ENCODE assay signal across 21 cellular contexts in the genomic region with DNA sequence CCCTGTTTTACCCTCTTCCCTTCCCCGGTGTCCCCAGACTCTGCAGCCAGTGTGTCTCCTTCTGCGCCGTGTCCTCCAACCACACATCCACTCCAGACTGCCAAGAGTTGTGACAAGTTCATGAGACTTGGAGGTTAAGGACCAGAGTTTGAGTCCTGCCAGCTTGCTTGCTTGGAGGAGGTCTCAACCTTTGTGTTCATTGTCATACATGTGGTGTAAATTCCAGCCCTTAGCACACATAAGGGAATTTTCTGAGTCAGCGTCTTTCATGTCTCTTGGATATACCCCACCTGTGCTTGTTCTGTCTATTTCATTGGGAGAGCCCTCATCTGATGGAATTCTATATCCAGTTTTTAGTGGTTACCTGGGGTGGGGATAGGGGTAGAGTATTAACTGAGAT. TPM values are rescaled to one million over a fixed set of nuclear protein-coding genes. Genes with fewer than 3 reads are reported as not detected.
DNase-seq lines count a peak whose midpoint lies in the region; ATAC-seq, FAIRE-seq and TF ChIP-seq lines count a peak whose summit lies in the region.
"Had no signal": no experiment of that assay in that cellular context is flagged by ENCODE, and none has a peak within 500 bp of the region (broad histone marks: within the 10 kb centered on the region; RNA-seq: fewer than 3 reads in every experiment).

No MANE protein-coding gene starts in this region.

- no peak overlapping the region for H3K27ac ChIP-seq in astrocyte (ENCODE audit: low read depth, low read length)
- H3K27ac ChIP-seq: C4-2B, SJSA1 had no signal

- TF ChIP-seq CTCF in astrocyte (IDR thresholded peaks at IDR 0.05; ENCODE audit: insufficient read depth, low read depth, low read length): no peak
- TF ChIP-seq CTCF in fibroblast of mammary gland (conservative IDR thresholded peaks at IDR 0.05; ENCODE audit: control insufficient read depth, insufficient read depth, low read depth, low read length): no peak

- no peak overlapping the region for H3K4me3 Mint-ChIP-seq in astrocyte (ENCODE audit: unreplicated experiment)
- H3K4me3 Mint-ChIP-seq: HFFc6 had no signal

- H3K9me3 ChIP-seq in astrocyte (ENCODE audit: insufficient read depth, low read depth, low read length): no peaks in the 10 kb centered on the region

- H3K36me3 Mint-ChIP-seq in astrocyte (ENCODE audit: low read depth, unreplicated experiment): no peaks in the 10 kb centered on the region

- peaks cover 23% of the 10 kb centered on the region for H4K20me1 ChIP-seq in astrocyte (ENCODE audit: insufficient read depth, low read length)

- no peak for ATAC-seq in HG02759 (IDR thresholded peaks at IDR 0.05; ENCODE audit: unreplicated experiment)
- ATAC-seq: PC-3 had no signal

- peak overlapping the region; percentile 73 for H3K27ac Mint-ChIP-seq in astrocyte (ENCODE audit: unreplicated experiment)
- H3K27ac Mint-ChIP-seq: HFFc6 had no signal

- H3K36me3 ChIP-seq in astrocyte (ENCODE audit: insufficient read depth, low read length): no peaks in the 10 kb centered on the region
- H3K36me3 ChIP-seq: SJSA1 had no signal

- peaks cover 98% of the 10 kb centered on the region for H3K79me2 ChIP-seq in astrocyte (ENCODE audit: insufficient read depth, low read length)

- no peak overlapping the region for H3K4me2 ChIP-seq in astrocyte (ENCODE audit: low read length)

- FAIRE-seq in astrocyte (lab: Jason Lieb, UNC) (no peak), frontal cortex (lab: Jason Lieb, UNC) (no peak)
- FAIRE-seq: A204.1, GM12891 had no signal

- H3K9ac ChIP-seq in astrocyte (ENCODE audit: low read length): no peak overlapping the region

- H3K4me1 ChIP-seq in astrocyte (ENCODE audit: insufficient read depth, low read length): peaks cover 55% of the 10 kb centered on the region
- H3K4me1 ChIP-seq: SJSA1 had no signal

- no peaks in the 10 kb centered on the region for H3K9me3 Mint-ChIP-seq in astrocyte (ENCODE audit: unreplicated experiment)
- H3K9me3 Mint-ChIP-seq: HFFc6 had no signal

- no peaks in the 10 kb centered on the region for H3K27me3 Mint-ChIP-seq in astrocyte (ENCODE audit: low read depth, unreplicated experiment)

- H2AFZ ChIP-seq in astrocyte (ENCODE audit: low read depth, low read length): no peak overlapping the region

- H3K4me1 Mint-ChIP-seq in astrocyte (ENCODE audit: low read depth, unreplicated experiment): peaks cover 29% of the 10 kb centered on the region

- H3K27me3 ChIP-seq in astrocyte (ENCODE audit: insufficient read depth, low read length): no peaks in the 10 kb centered on the region
- H3K27me3 ChIP-seq: SJSA1 had no signal

- H3K4me3 ChIP-seq in astrocyte (ENCODE audit: insufficient read depth, low read depth, low read length) (no peak overlapping the region), fibroblast of mammary gland (ENCODE audit: control insufficient read depth, low read depth, low read length) (no peak overlapping the region)
- H3K4me3 ChIP-seq: SJSA1 had no signal

- DNase-seq in ELR (ENCODE audit: low read depth) (peak; percentile 32), astrocyte (ENCODE audit: low read depth) (peak; percentile 45), fibroblast of mammary gland (ENCODE audit: low read depth) (peak; percentile 49), non-pigmented ciliary epithelial cell (ENCODE audit: low read depth) (peak; percentile 30), T-helper 1 cell (no peak), NCI-H82 treated with DMSO at 0.1 percent for 48 hours (lab: John Stamatoyannopoulos, UW; ENCODE audit: unreplicated experiment) (no peak), frontal cortex (ENCODE audit: low spot score in 2 of 2) (no peak)
- DNase-seq: DMS 273 treated with DMSO at 0.1 percent for 48 hours, GF-D8, GOT3, HFFc6, Kasumi-1, NCI-H187, NCI-H345, NCI-H748 treated with DMSO at 0.1 percent for 48 hours, PC-3 had no signal

RNA-seq across cellular contexts. Expression of gene CORO2B, which starts 13.3 kb away (rescaled TPM):
- total RNA-seq in astrocyte: 6.2 and 7.4 TPM in 2 replicates
- total RNA-seq in frontal cortex: 19.2 TPM
- total RNA-seq: SJSA1 had no signal

Comparison
In these comparisons a context has a peak if more than half of its experiments do, and no peak if none do; other contexts are left out.
1. DNase-seq: peak in ELR (single experiment), astrocyte (single experiment), fibroblast of mammary gland (single experiment) and non-pigmented ciliary epithelial cell (single experiment); none in T-helper 1 cell (0 of 5), NCI-H82 treated with DMSO at 0.1 percent for 48 hours (single experiment) and frontal cortex (0 of 2).